ENCODE assay signal across 12 cellular contexts in the genomic region with DNA sequence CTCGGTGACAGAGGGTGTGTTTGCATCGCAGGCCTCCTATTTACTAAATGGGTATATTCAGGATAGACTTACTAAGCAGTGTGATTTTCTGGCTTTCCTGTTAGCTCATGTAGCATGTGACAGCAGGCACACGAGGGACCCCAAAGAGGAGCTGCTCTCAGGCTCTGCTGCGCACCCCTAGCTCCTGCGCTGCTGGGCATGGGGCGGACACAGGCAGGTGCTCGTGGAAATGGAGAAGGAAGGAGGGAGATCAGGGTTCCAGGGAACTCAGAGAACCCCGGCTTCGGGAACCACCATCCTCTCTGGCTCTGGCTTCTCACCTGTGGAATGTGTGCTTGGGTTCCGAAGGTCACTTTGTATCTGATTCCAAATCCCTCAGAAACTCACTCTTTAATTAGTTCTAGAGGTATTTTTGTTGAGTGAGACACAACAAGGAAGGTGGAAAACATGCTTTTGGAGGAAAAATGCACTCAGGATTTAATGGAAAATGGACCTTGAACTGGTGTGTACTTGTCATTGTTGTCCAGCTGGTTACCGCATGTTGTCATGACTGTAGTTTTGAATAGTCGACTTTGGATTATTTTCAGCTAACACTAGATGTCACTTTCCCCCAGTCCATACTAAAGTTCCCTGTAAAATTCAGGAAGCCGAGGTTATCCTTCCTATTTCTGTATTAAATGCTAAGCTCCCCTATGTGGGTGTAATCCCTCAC. TPM values are rescaled to one million over a fixed set of nuclear protein-coding genes. Genes with fewer than 3 reads are reported as not detected.
DNase-seq lines count a peak whose midpoint lies in the region; ATAC-seq, FAIRE-seq and TF ChIP-seq lines count a peak whose summit lies in the region.
"Had no signal": no experiment of that assay in that cellular context is flagged by ENCODE, and none has a peak within 500 bp of the region (broad histone marks: within the 10 kb centered on the region; RNA-seq: fewer than 3 reads in every experiment).

No MANE protein-coding gene starts in this region.

- peaks cover under 1% of the 10 kb centered on the region for H3K36me3 Mint-ChIP-seq in astrocyte (ENCODE audit: low read depth, unreplicated experiment)

- DNase-seq in BJ (ENCODE audit: low read depth), result peak; percentile 9
- DNase-seq in astrocyte (ENCODE audit: low read depth), result peak; percentile 2
- DNase-seq in medulla oblongata (ENCODE audit: extremely low spot score), result peak; percentile 16
- DNase-seq: activated gamma-delta T cell treated with Interleukin-2 at 50 U/mL for 16 hours, nucleus accumbens had no signal

- ATAC-seq in GM18870 (IDR thresholded peaks at IDR 0.05; ENCODE audit: unreplicated experiment) (no peak), GM21528 (IDR thresholded peaks at IDR 0.05; ENCODE audit: low FRiP score, unreplicated experiment) (no peak), GM21447 (IDR thresholded peaks at IDR 0.05; ENCODE audit: unreplicated experiment) (no peak), HG03139 (IDR thresholded peaks at IDR 0.05; ENCODE audit: unreplicated experiment) (no peak)
- ATAC-seq: gastroesophageal sphincter had no signal

- H3K9ac ChIP-seq in astrocyte (ENCODE audit: low read length), result no peak overlapping the region
- H3K9ac ChIP-seq: KMS-11 had no signal

- H3K9me3 ChIP-seq in HEK293 (ENCODE audit: control insufficient read depth, insufficient read depth, low read depth, low read length), result no peaks in the 10 kb centered on the region
- no peaks in the 10 kb centered on the region for H3K9me3 ChIP-seq in astrocyte (ENCODE audit: insufficient read depth, low read depth, low read length)
- H3K9me3 ChIP-seq: gastroesophageal sphincter had no signal

- no peaks in the 10 kb centered on the region for H3K4me1 Mint-ChIP-seq in astrocyte (ENCODE audit: low read depth, unreplicated experiment)

- H3K9me3 Mint-ChIP-seq in astrocyte (ENCODE audit: unreplicated experiment), result no peaks in the 10 kb centered on the region

- peaks cover 13% of the 10 kb centered on the region for H3K27me3 Mint-ChIP-seq in astrocyte (ENCODE audit: low read depth, unreplicated experiment)

- H3K27ac ChIP-seq in HEK293 (ENCODE audit: extremely low read depth, low read depth, low read length) (no peak overlapping the region), astrocyte (ENCODE audit: low read depth, low read length) (no peak overlapping the region)
- H3K27ac ChIP-seq: KMS-11 had no signal

- CTCF ChIA-PET in BJ (lab: Yijun Ruan, JAX), result interaction anchor here (0.7 to 4.9 kb wide), 15 partner anchors 9 to 863 kb away, joined by 3 to 50 read pairs (median 4); no protein-coding TSS in a partner anchor
- CTCF ChIA-PET in HEK293 (lab: Yijun Ruan, JAX), result interaction anchor here (0.7 to 3.1 kb wide), 16 partner anchors 10 to 597 kb away, joined by 3 to 14 read pairs (median 3); no protein-coding TSS in a partner anchor

- no peaks in the 10 kb centered on the region for H3K4me1 ChIP-seq in HEK293 (ENCODE audit: control insufficient read depth, insufficient read depth, low read length)
- peaks cover 4% of the 10 kb centered on the region for H3K4me1 ChIP-seq in astrocyte (ENCODE audit: insufficient read depth, low read length)

- H2AFZ ChIP-seq in astrocyte (ENCODE audit: low read depth, low read length), result no peak overlapping the region

- peak; percentile 49 for TF ChIP-seq CTCF in BJ (IDR thresholded peaks at IDR 0.05; ENCODE audit: insufficient read depth, low read depth, low read length)
- peak; percentile 20; the same call in 1 of the 2 replicates for TF ChIP-seq CTCF in HEK293 (tag by site-specific recombination; IDR thresholded peaks at IDR 0.05)
- TF ChIP-seq CTCF in astrocyte (IDR thresholded peaks at IDR 0.05; ENCODE audit: insufficient read depth, low read depth, low read length), result peak; percentile 31

- no peak for FAIRE-seq in astrocyte (lab: Jason Lieb, UNC)

- POLR2A ChIA-PET in BJ (lab: Charles Lee), result no interaction called here
- POLR2A ChIA-PET in HEK293 (lab: Yijun Ruan, JAX), result no interaction called here

- H4K20me1 ChIP-seq in astrocyte (ENCODE audit: insufficient read depth, low read length), result no peaks in the 10 kb centered on the region

- H3K36me3 ChIP-seq in BJ (ENCODE audit: control insufficient read depth, insufficient read depth, low read length), result no peaks in the 10 kb centered on the region
- H3K36me3 ChIP-seq in HEK293 (ENCODE audit: control insufficient read depth in 2 of 2, insufficient read depth in 1 of 2, low read length in 2 of 2), result no peaks in the 10 kb centered on the region
- no peaks in the 10 kb centered on the region for H3K36me3 ChIP-seq in astrocyte (ENCODE audit: insufficient read depth, low read length)
- H3K36me3 ChIP-seq: gastroesophageal sphincter had no signal

- H3K4me3 ChIP-seq in BJ (ENCODE audit: low read depth, low read length) (no peak overlapping the region), HEK293 (ENCODE audit: low read depth, low read length) (no peak overlapping the region), astrocyte (ENCODE audit: insufficient read depth, low read depth, low read length) (no peak overlapping the region)
- H3K4me3 ChIP-seq: gastroesophageal sphincter had no signal

- no peak overlapping the region for H3K27ac Mint-ChIP-seq in astrocyte (ENCODE audit: unreplicated experiment)

- no peaks in the 10 kb centered on the region for H3K79me2 ChIP-seq in astrocyte (ENCODE audit: insufficient read depth, low read length)

- H3K4me2 ChIP-seq in astrocyte (ENCODE audit: low read length), result no peak overlapping the region
- H3K4me2 ChIP-seq: KMS-11 had no signal

- H3K27me3 ChIP-seq in BJ (ENCODE audit: control insufficient read depth, insufficient read depth, low read length), result 0 out of 2 replicates have a peak, but pooled peaks cover 1% of the 10 kb centered on the region
- H3K27me3 ChIP-seq in astrocyte (ENCODE audit: insufficient read depth, low read length), result peaks cover 18% of the 10 kb centered on the region

- H3K4me3 Mint-ChIP-seq in astrocyte (ENCODE audit: unreplicated experiment), result no peak overlapping the region

TF ChIP-seq in HEK293, 187 proteins besides CTCF, POLR2A, EP300 and RAD21:
- TF ChIP-seq SCRT2 (tag by site-specific recombination; IDR thresholded peaks at IDR 0.05), result peak; percentile 48
- TF ChIP-seq, protein P1, sequence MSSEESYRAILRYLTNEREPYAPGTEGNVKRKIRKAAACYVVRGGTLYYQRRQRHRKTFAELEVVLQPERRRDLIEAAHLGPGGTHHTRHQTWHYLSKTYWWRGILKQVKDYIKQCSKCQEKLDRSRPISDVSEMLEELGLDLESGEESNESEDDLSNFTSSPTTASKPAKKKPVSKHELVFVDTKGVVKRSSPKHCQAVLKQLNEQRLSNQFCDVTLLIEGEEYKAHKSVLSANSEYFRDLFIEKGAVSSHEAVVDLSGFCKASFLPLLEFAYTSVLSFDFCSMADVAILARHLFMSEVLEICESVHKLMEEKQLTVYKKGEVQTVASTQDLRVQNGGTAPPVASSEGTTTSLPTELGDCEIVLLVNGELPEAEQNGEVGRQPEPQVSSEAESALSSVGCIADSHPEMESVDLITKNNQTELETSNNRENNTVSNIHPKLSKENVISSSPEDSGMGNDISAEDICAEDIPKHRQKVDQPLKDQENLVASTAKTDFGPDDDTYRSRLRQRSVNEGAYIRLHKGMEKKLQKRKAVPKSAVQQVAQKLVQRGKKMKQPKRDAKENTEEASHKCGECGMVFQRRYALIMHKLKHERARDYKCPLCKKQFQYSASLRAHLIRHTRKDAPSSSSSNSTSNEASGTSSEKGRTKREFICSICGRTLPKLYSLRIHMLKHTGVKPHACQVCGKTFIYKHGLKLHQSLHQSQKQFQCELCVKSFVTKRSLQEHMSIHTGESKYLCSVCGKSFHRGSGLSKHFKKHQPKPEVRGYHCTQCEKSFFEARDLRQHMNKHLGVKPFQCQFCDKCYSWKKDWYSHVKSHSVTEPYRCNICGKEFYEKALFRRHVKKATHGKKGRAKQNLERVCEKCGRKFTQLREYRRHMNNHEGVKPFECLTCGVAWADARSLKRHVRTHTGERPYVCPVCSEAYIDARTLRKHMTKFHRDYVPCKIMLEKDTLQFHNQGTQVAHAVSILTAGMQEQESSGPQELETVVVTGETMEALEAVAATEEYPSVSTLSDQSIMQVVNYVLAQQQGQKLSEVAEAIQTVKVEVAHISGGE (tag by site-specific recombination; conservative IDR thresholded peaks at IDR 0.05; ENCODE audit: low read depth), result no peak
- TF ChIP-seq ZNF654 (tag by site-specific recombination; IDR thresholded peaks at IDR 0.05; ENCODE audit: low read depth), result peak; percentile 47
- no peak for TF ChIP-seq ZNF221 (tag by site-specific recombination; IDR thresholded peaks at IDR 0.05; ENCODE audit: borderline replicate concordance)
- TF ChIP-seq, protein P2, sequence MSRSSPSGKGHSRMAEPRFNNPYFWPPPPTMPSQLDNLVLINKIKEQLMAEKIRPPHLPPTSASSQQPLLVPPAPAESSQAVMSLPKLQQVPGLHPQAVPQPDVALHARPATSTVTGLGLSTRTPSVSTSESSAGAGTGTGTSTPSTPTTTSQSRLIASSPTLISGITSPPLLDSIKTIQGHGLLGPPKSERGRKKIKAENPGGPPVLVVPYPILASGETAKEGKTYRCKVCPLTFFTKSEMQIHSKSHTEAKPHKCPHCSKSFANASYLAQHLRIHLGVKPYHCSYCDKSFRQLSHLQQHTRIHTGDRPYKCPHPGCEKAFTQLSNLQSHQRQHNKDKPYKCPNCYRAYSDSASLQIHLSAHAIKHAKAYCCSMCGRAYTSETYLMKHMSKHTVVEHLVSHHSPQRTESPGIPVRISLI (tag by site-specific recombination; IDR thresholded peaks at IDR 0.05), result no peak

RNA-seq across cellular contexts. Expression of a gene that starts 3.5 kb away (rescaled TPM):
- polyA plus RNA-seq in BJ (2011; rRNA removed), result 0.31 and 0.43 TPM in 2 replicates
- 1.2 and 1.5 TPM in 2 replicates for polyA minus RNA-seq in BJ (2011; rRNA and poly(A)+ RNA removed)
- 1.9 TPM in 2 replicates for total RNA-seq in astrocyte
